8 cellular contexts compared by ENCODE assay signal in genomic region chr17:78186689-78187595, GRCh38. TPM values are rescaled to one million over a fixed set of nuclear protein-coding genes. Genes with fewer than 3 reads are reported as not detected.
A peak's percentile ranks its signal among the peaks of the same experiment; 100 is the strongest.
DNase-seq lines count a peak whose midpoint lies in the region; ATAC-seq, FAIRE-seq and TF ChIP-seq lines count a peak whose summit lies in the region.

Gene AFMID, plus strand, starts transcription at chr17:78187362. Its CDS starts 9 bp downstream, at chr17:78187371.
Gene TK1, minus strand, starts transcription at chr17:78187052. Its CDS starts 58 bp downstream, at chr17:78186994.

- H3K4me1 Mint-ChIP-seq in activated naive CD8-positive, alpha-beta T cell (ENCODE audit: low read depth) = peaks cover 12% of the 10 kb centered on the region

- TF ChIP-seq POLR2A in GM10847 (IDR thresholded peaks at IDR 0.05; ENCODE audit: extremely low read depth, insufficient read length) = peak; percentile 61
- peak; percentile 20 to 63 for TF ChIP-seq POLR2A in tibial nerve (IDR thresholded peaks at IDR 0.05)

- H3K36me3 ChIP-seq in pancreas (peaks cover 0 to 10% (median 0%) of the 10 kb centered on the region in 3 donors), tibial nerve (peaks cover 0 to 26% (median 0%) of the 10 kb centered on the region in 3 donors)

- H3K27me3 Mint-ChIP-seq in activated naive CD8-positive, alpha-beta T cell = no peaks in the 10 kb centered on the region

- 3% methylated on average over 53 to 57 of the region's 57 CpGs for WGBS in pancreas, 2 donors
- 5 to 9% methylated on average over 29 to 39 of the region's 57 CpGs for WGBS in tibial nerve, 2 donors

- no peaks in the 10 kb centered on the region for H3K36me3 Mint-ChIP-seq in activated naive CD8-positive, alpha-beta T cell

- DNase-seq in NCI-H1092 (lab: John Stamatoyannopoulos, UW) (peak; percentile 93), SKM-1 treated with dmso at 0.1 percent for 144 hours (lab: John Stamatoyannopoulos, UW; ENCODE audit: unreplicated experiment) (peak; percentile 96), Right ventricle myocardium inferior (ENCODE audit: missing footprints) (peak; percentile 97), pancreas (peak; percentile 97 to 99 (median 99)), tibial nerve (ENCODE audit: low spot score in 2 of 2) (peak; percentile 91 to 94)

- H3K9me3 ChIP-seq in pancreas = no peaks in the 10 kb centered on the region
- H3K9me3 ChIP-seq in tibial nerve = no peaks in the 10 kb centered on the region

- H3K27ac ChIP-seq in pancreas (peak within 1 kb of the TSS; percentile 11 to 65 (median 58)), tibial nerve (peak within 1 kb of the TSS; percentile 48 to 81 (median 70))

- TF ChIP-seq EP300 in tibial nerve (IDR thresholded peaks at IDR 0.05) = peak; percentile 57 to 77

- H3K9me3 Mint-ChIP-seq in activated naive CD8-positive, alpha-beta T cell (ENCODE audit: low read depth) = no peaks in the 10 kb centered on the region

- H3K4me3 Mint-ChIP-seq in activated naive CD8-positive, alpha-beta T cell = peak within 1 kb of the TSS; percentile 90

- ATAC-seq in HG02588 (IDR thresholded peaks at IDR 0.05; ENCODE audit: unreplicated experiment) (peak; percentile 82), Right ventricle myocardium inferior (peak; percentile 98), pancreas (peak; percentile 87 to 93 (median 88))

- TF ChIP-seq CTCF in pancreas (IDR thresholded peaks at IDR 0.05) (peak; percentile 57 to 93 (median 87)), tibial nerve (IDR thresholded peaks at IDR 0.05) (peak; percentile 59 to 96 (median 92))

- peak within 1 kb of the TSS; percentile 64 for H3K27ac Mint-ChIP-seq in activated naive CD8-positive, alpha-beta T cell

- FAIRE-seq in pancreas (lab: Jason Lieb, UNC) = peak; percentile 13

- intact Hi-C loops in Right ventricle myocardium inferior (cut with DNase I) = loop anchor here (2.0 to 10.0 kb wide), 2 partner anchors 74 to 162 kb away; no protein-coding TSS in a partner anchor
- intact Hi-C loops in pancreas (cut with DNase I) = no loop called here

- H3K4me3 ChIP-seq in pancreas (peak within 1 kb of the TSS; percentile 19 to 54 (median 36)), tibial nerve (peak within 1 kb of the TSS; percentile 44 to 57 (median 52))

- peaks cover 32 to 37% (median 32%) of the 10 kb centered on the region in 3 donors for H3K4me1 ChIP-seq in pancreas
- peaks cover 0 to 42% (median 10%) of the 10 kb centered on the region in 4 donors for H3K4me1 ChIP-seq in tibial nerve

- H3K27me3 ChIP-seq in pancreas = no peaks in the 10 kb centered on the region
- H3K27me3 ChIP-seq in tibial nerve = no peaks in the 10 kb centered on the region

RNA-seq across cellular contexts. Expression of gene AFMID, which starts in this region (rescaled TPM):
- 38.2 TPM for total RNA-seq in Right ventricle myocardium inferior
- 10 to 100 TPM; 30.7 to 40.9 (median 33.9) TPM for total RNA-seq in pancreas
- polyA plus RNA-seq in pancreas = 10 to 100 TPM; 32.1 to 53.7 TPM
- total RNA-seq in tibial nerve = 10 to 100 TPM; 29.7 to 40.6 (median 37.7) TPM

RNA-seq across cellular contexts. Expression of gene TK1, which starts in this region (rescaled TPM):
- 5.2 TPM for total RNA-seq in Right ventricle myocardium inferior
- 1 to 10 TPM; 1.3 to 4.2 (median 3.2) TPM for total RNA-seq in pancreas
- 1 to 10 TPM; 1.2 to 2.2 TPM for polyA plus RNA-seq in pancreas
- 1 to 10 TPM; 1.0 to 6.6 (median 1.6) TPM for total RNA-seq in tibial nerve

Comparison
In these comparisons a context has a peak if more than half of its experiments do, and no peak if none do; other contexts are left out.
1. Peak in every context shown above with its lines: DNase-seq, ATAC-seq, H3K4me3 ChIP-seq and H3K27ac ChIP-seq.